ENCODE assay signal across 20 cellular contexts in genomic region chr1:109266965-109267364, GRCh38. TPM values are rescaled to one million over a fixed set of nuclear protein-coding genes. Genes with fewer than 3 reads are reported as not detected.
DNase-seq lines count a peak whose midpoint lies in the region; ATAC-seq and TF ChIP-seq lines count a peak whose summit lies in the region.
"Had no signal": no experiment of that assay in that cellular context is flagged by ENCODE, and none has a peak within 500 bp of the region (broad histone marks: within the 10 kb centered on the region; RNA-seq: fewer than 3 reads in every experiment).

No MANE protein-coding gene starts in this region.

- H3K4me1 ChIP-seq in Caco-2, result no peaks in the 10 kb centered on the region
- H3K4me1 ChIP-seq: body of pancreas had no signal

- H3K36me3 ChIP-seq in Caco-2 (ENCODE audit: control insufficient read depth, insufficient read depth, low read length), result no peaks in the 10 kb centered on the region

- DNase-seq in HCEC 1CT, result peak; percentile 59
- DNase-seq in substantia nigra (lab: John Stamatoyannopoulos, UW), result no peak
- no peak for DNase-seq in DMS114 treated with DMSO at 0.1 percent for 48 hours (lab: John Stamatoyannopoulos, UW; ENCODE audit: unreplicated experiment)
- DNase-seq in Caco-2, result no peak
- no peak for DNase-seq in NCI-H446 treated with DMSO at 0.1 percent for 48 hours (lab: John Stamatoyannopoulos, UW)
- no peak for DNase-seq in NCI-H526 (lab: John Stamatoyannopoulos, UW)
- DNase-seq: activated gamma-delta T cell treated with Interleukin-2 at 50 U/mL for 16 hours; body of pancreas; DND-41; effector memory CD4-positive, alpha-beta T cell; immature natural killer cell; NCI-H187 treated with DMSO at 0.1 percent for 48 hours; RPMI8226; T-helper 1 cell had no signal

- no peaks in the 10 kb centered on the region for H3K9me3 ChIP-seq in Caco-2
- H3K9me3 ChIP-seq: body of pancreas, right atrium auricular region had no signal

- no peak overlapping the region for H3K4me3 ChIP-seq in Caco-2 (ENCODE audit: low read depth, low read length)
- H3K4me3 ChIP-seq: body of pancreas, right atrium auricular region had no signal

- CTCF ChIA-PET in Caco-2 (lab: Charles Lee), result no interaction called here

- no TSS peak for BruUV-seq in Caco-2 (replicated peaks; lab: Mats Ljungman, UMichigan)

- peak; percentile 54 for ATAC-seq in esophagus mucosa
- ATAC-seq: body of pancreas had no signal

- H3K36me3 Mint-ChIP-seq in Caco-2 (ENCODE audit: insufficient read depth, unreplicated experiment), result no peaks in the 10 kb centered on the region
- H3K36me3 Mint-ChIP-seq: immature natural killer cell had no signal

- H3K27me3 ChIP-seq in Caco-2 (replicated peaks; ENCODE audit: control insufficient read depth, insufficient read depth, low read length), result no peaks in the 10 kb centered on the region
- H3K27me3 ChIP-seq: body of pancreas, right atrium auricular region had no signal

- H3K9me3 Mint-ChIP-seq in Caco-2 (ENCODE audit: unreplicated experiment), result no peaks in the 10 kb centered on the region
- H3K9me3 Mint-ChIP-seq: immature natural killer cell, mesothelial cell of epicardium had no signal

- intact Hi-C loops in Caco-2 (cut with micrococcal nuclease; ENCODE audit: unreplicated experiment), result loop anchor here (10.0 kb wide), 1 partner anchor 172 kb away; the partner anchor contains the start of gene TMEM167B

- H3K27me3 Mint-ChIP-seq in Caco-2 (ENCODE audit: insufficient read depth, unreplicated experiment), result no peaks in the 10 kb centered on the region

- H3K4me3 Mint-ChIP-seq in Caco-2 (ENCODE audit: unreplicated experiment), result no peak overlapping the region
- H3K4me3 Mint-ChIP-seq: immature natural killer cell, mesothelial cell of epicardium had no signal

- TF ChIP-seq CTCF in Caco-2 (IDR thresholded peaks at IDR 0.05; ENCODE audit: insufficient read depth in 1 of 2, low read depth in 1 of 2, low read length in 1 of 2, severe bottlenecking in 1 of 2, unreplicated experiment in 1 of 2), result no peak

- H3K27ac ChIP-seq in angular gyrus (ENCODE audit: low read depth, low read length) (peak overlapping the region; percentile 90), substantia nigra (ENCODE audit: low read depth, low read length, poor library complexity, severe bottlenecking) (peak overlapping the region; percentile 93)
- H3K27ac ChIP-seq: body of pancreas, KMS-11, right atrium auricular region had no signal

- H3K4me1 Mint-ChIP-seq in Caco-2 (ENCODE audit: low read depth, unreplicated experiment), result no peaks in the 10 kb centered on the region
- H3K4me1 Mint-ChIP-seq: immature natural killer cell had no signal

- H3K27ac Mint-ChIP-seq in Caco-2 (ENCODE audit: unreplicated experiment), result no peak overlapping the region
- H3K27ac Mint-ChIP-seq: immature natural killer cell, mesothelial cell of epicardium had no signal

- POLR2A ChIA-PET in Caco-2 (lab: Charles Lee), result no interaction called here

RNA-seq across cellular contexts. Expression of gene PSRC1, which starts 16.0 kb away (rescaled TPM):
- total RNA-seq in esophagus mucosa (10.9 TPM), Caco-2 (2022) (23.9 and 24.9 TPM in 2 replicates)

RNA-seq across cellular contexts. Expression of gene CELSR2, which starts 17.6 kb away (rescaled TPM):
- 41.6 TPM for total RNA-seq in esophagus mucosa
- total RNA-seq in Caco-2 (2022), result 7.0 and 8.3 TPM in 2 replicates

RNA-seq across cellular contexts. Expression of gene MYBPHL, which starts 39.8 kb away (rescaled TPM):
- total RNA-seq in esophagus mucosa (0.76 TPM), Caco-2 (2022) (not detected in 2 replicates)
- total RNA-seq: body of pancreas, glomerular endothelial cell, mesothelial cell of epicardium had no signal

RNA-seq across cellular contexts. Expression of gene SARS1, which starts 53.2 kb away (rescaled TPM):
- 154 TPM for total RNA-seq in esophagus mucosa
- 189 and 225 TPM in 2 replicates for total RNA-seq in Caco-2 (2022)
